Comparison of ENCODE assay signal across 14 cellular contexts in the genomic region with DNA sequence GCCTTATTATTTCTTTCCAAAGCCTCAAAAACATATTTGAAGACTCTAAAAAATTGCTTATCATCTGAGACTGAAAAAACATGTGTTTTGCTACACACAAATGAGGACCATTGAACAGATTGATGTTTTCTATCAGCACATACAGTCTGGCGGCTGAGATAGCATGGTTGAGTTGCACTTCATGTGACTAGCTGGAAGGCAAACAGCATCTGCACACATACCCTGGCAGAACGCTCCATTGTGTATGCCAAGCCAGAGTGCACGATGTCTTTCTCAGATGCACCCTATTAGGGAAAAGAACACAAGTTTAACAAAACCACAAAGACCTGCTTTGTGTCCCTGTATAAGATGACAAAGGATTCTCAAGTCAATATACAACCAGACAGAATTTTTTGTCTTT. TPM values are rescaled to one million over a fixed set of nuclear protein-coding genes. Genes with fewer than 3 reads are reported as not detected.
DNase-seq lines count a peak whose midpoint lies in the region; ATAC-seq, FAIRE-seq and TF ChIP-seq lines count a peak whose summit lies in the region.
"Had no signal": no experiment of that assay in that cellular context is flagged by ENCODE, and none has a peak within 500 bp of the region (broad histone marks: within the 10 kb centered on the region; RNA-seq: fewer than 3 reads in every experiment).

No MANE protein-coding gene starts in this region.

- DNase-seq in G401 (ENCODE audit: low spot score) (peak; percentile 35), SK-MEL-5 (ENCODE audit: low read depth, low spot score) (peak; percentile 77), heart left ventricle (peak in 4 of 5 donors; percentile 36 to 70 (median 42)), posterior cingulate gyrus (peak in 7 of 10 donors; percentile 27 to 91 (median 57)), 8988T (no peak), coronary artery (ENCODE audit: low spot score) (no peak), GM12892 (ENCODE audit: insufficient read length) (no peak)
- DNase-seq: activated B cell treated with CpG ODN at 0.5 μM for 24 hours; activated naive CD8-positive, alpha-beta T cell treated with anti-CD3 and anti-CD28 coated beads, Interleukin-2, amount 10 ng/mL, durations not matched to agents 7 days and 5 days; Kasumi-1 had no signal

- 42 to 52% (median 46%) methylated on average over 3 of the region's 3 CpGs for WGBS in heart left ventricle, 4 donors

- no peaks in the 10 kb centered on the region for H3K9me3 ChIP-seq in heart left ventricle

- TF ChIP-seq POLR2A in heart left ventricle (IDR thresholded peaks at IDR 0.05) (no peak), GM12892 (IDR thresholded peaks at IDR 0.05; ENCODE audit: low read depth, low read length) (no peak)

- peak; percentile 85 to 94 (median 90) for ATAC-seq in heart left ventricle
- no peak for ATAC-seq in HG02973 (IDR thresholded peaks at IDR 0.05; ENCODE audit: unreplicated experiment)

- H3K27ac ChIP-seq in heart left ventricle, result peak overlapping the region in 3 of 12 donors; percentile 1 to 4 (median 3)
- H3K27ac ChIP-seq in coronary artery, result peak overlapping the region in 1 of 2 donors; percentile 5

- in situ Hi-C loops in G401 (cut with HindIII; ENCODE audit: low sequenced_read_pairs) (no loop called here), SK-MEL-5 (cut with HindIII; ENCODE audit: low pct_unique_long_range_greater_than_20kb, low sequenced_read_pairs) (no loop called here)

- intact Hi-C loops in heart left ventricle (cut with DNase I) (no loop called here), posterior cingulate gyrus (cut with DNase I) (loop anchor here (2.0 kb wide), 1 partner anchor 42 kb away; a partner anchor contains a TSS)

- H3K36me3 ChIP-seq in heart left ventricle, result peaks cover 0 to 100% (median 90%) of the 10 kb centered on the region in 9 donors

- no peak overlapping the region for H3K4me3 ChIP-seq in heart left ventricle
- no peak overlapping the region for H3K4me3 ChIP-seq in coronary artery

- no peak for TF ChIP-seq CTCF in heart left ventricle (IDR thresholded peaks at IDR 0.05)
- no peak for TF ChIP-seq CTCF in coronary artery (IDR thresholded peaks at IDR 0.05)

- peaks cover 0 to 29% (median 9%) of the 10 kb centered on the region in 12 donors for H3K4me1 ChIP-seq in heart left ventricle

- no peak for FAIRE-seq in GM12892 (lab: Jason Lieb, UNC)
- FAIRE-seq: colon had no signal

- H3K27me3 ChIP-seq in heart left ventricle, result no peaks in the 10 kb centered on the region

RNA-seq across cellular contexts. Expression of a gene that starts 33.0 kb away (rescaled TPM):
- not detected in 2 replicates for total RNA-seq in G401 (2014; rRNA removed; shearing (Covaris generic))
- not detected in 2 replicates for total RNA-seq in SK-MEL-5 (2014; rRNA removed; shearing (Covaris generic))
- polyA plus RNA-seq in SK-MEL-5 (2015; cell fraction: cytosol; rRNA removed), result not detected in 2 replicates
- not detected in 2 replicates for polyA plus RNA-seq in SK-MEL-5 (2015; cell fraction: nucleus; rRNA removed)
- not detected for total RNA-seq in heart left ventricle
- polyA plus RNA-seq in heart left ventricle, result not detected
- not detected for polyA plus RNA-seq in GM12892 (2012; ENCODE audit: missing spikeins)
- total RNA-seq: activated B cell treated with CpG ODN at 0.5 μM for 24 hours; activated naive CD8-positive, alpha-beta T cell treated with anti-CD3 and anti-CD28 coated beads, Interleukin-2, amount 10 ng/mL, durations not matched to agents 7 days and 5 days; lung microvascular endothelial cell; neural crest cell had no signal

RNA-seq across cellular contexts. Expression of a gene that starts 41.5 kb away (rescaled TPM):
- total RNA-seq in G401 (2014; rRNA removed; shearing (Covaris generic)), result 192 and 208 TPM in 2 replicates
- total RNA-seq in SK-MEL-5 (2014; rRNA removed; shearing (Covaris generic)), result 110 and 122 TPM in 2 replicates
- polyA plus RNA-seq in SK-MEL-5 (2015; cell fraction: cytosol; rRNA removed), result 71.2 and 87.7 TPM in 2 replicates
- polyA plus RNA-seq in SK-MEL-5 (2015; cell fraction: nucleus; rRNA removed), result 35.5 and 45.2 TPM in 2 replicates
- total RNA-seq in heart left ventricle, result 100 to 1,000 TPM in 7 of 9 donors, 10 to 100 TPM in 2; 93.0 to 138 (median 115) TPM
- 10 to 100 TPM; 42.9 to 88.5 TPM for polyA plus RNA-seq in heart left ventricle
- 56.4 TPM for polyA plus RNA-seq in GM12892 (2012; ENCODE audit: missing spikeins)

RNA-seq across cellular contexts. Expression of a gene that starts 41.9 kb away (rescaled TPM):
- total RNA-seq in G401 (2014; rRNA removed; shearing (Covaris generic)), result 35.4 and 41.5 TPM in 2 replicates
- total RNA-seq in SK-MEL-5 (2014; rRNA removed; shearing (Covaris generic)), result 32.0 and 32.6 TPM in 2 replicates
- 16.7 and 21.0 TPM in 2 replicates for polyA plus RNA-seq in SK-MEL-5 (2015; cell fraction: cytosol; rRNA removed)
- 30.7 and 31.4 TPM in 2 replicates for polyA plus RNA-seq in SK-MEL-5 (2015; cell fraction: nucleus; rRNA removed)
- 10 to 100 TPM in 6 of 9 donors, 1 to 10 TPM in 3; 7.1 to 17.7 (median 10.3) TPM for total RNA-seq in heart left ventricle
- polyA plus RNA-seq in heart left ventricle, result 10 to 100 TPM in 1 of 2 donors, 1 to 10 TPM in 1; 4.3 to 16.6 TPM
- polyA plus RNA-seq in GM12892 (2012; ENCODE audit: missing spikeins), result 24.6 TPM

Comparison
In these comparisons a context has a peak if more than half of its experiments do, and no peak if none do; other contexts are left out.
1. DNase-seq: peak in G401 (single experiment), SK-MEL-5 (single experiment), heart left ventricle (4 of 5) and posterior cingulate gyrus (7 of 10); none in 8988T (single experiment), coronary artery (single experiment) and GM12892 (single experiment).